Comparison of ENCODE assay signal across 13 cellular contexts in genomic region chr15:99845009-99845408, GRCh38.
DNase-seq lines count a peak whose midpoint lies in the region; ATAC-seq, FAIRE-seq and TF ChIP-seq lines count a peak whose summit lies in the region.
"Had no signal": no experiment of that assay in that cellular context is flagged by ENCODE, and none has a peak within 500 bp of the region (broad histone marks: within the 10 kb centered on the region; RNA-seq: fewer than 3 reads in every experiment).

No MANE protein-coding gene starts in this region.

- H3K27ac ChIP-seq in uterus, result no peak overlapping the region
- H3K27ac ChIP-seq: heart left ventricle, KMS-11, SK-N-MC had no signal

- TF ChIP-seq CTCF in uterus (IDR thresholded peaks at IDR 0.05), result no peak

- no peaks in the 10 kb centered on the region for H3K27me3 ChIP-seq in uterus
- H3K27me3 ChIP-seq: heart left ventricle had no signal

- no peak for TF ChIP-seq POLR2A in uterus (IDR thresholded peaks at IDR 0.05)

- no peak overlapping the region for H3K4me3 ChIP-seq in uterus
- H3K4me3 ChIP-seq: heart left ventricle, SK-N-MC had no signal

- H3K27me3 Mint-ChIP-seq in activated T-helper 2 cell treated with anti-CD3 and anti-CD28 coated beads, Interferon-gamma antibody, Interleukin-2, Interleukin-4, amounts not matched to agents 10 μg/mL and 5 μg/mL and 100 μg/mL, durations not matched to agents 14 hours and 24 hours and 36 hours (ENCODE audit: low read depth), result no peaks in the 10 kb centered on the region

- no peaks in the 10 kb centered on the region for H3K4me1 ChIP-seq in uterus
- H3K4me1 ChIP-seq: heart left ventricle had no signal

- H3K27ac Mint-ChIP-seq in activated T-helper 2 cell treated with anti-CD3 and anti-CD28 coated beads, Interferon-gamma antibody, Interleukin-2, Interleukin-4, amounts not matched to agents 10 μg/mL and 5 μg/mL and 100 μg/mL, durations not matched to agents 14 hours and 24 hours and 36 hours, result peak overlapping the region; percentile 76
- H3K27ac Mint-ChIP-seq: CD14-positive monocyte had no signal

- ATAC-seq in HG02884 (IDR thresholded peaks at IDR 0.05; ENCODE audit: unreplicated experiment), result peak; percentile 71
- ATAC-seq: heart left ventricle, right cardiac atrium had no signal

- no peaks in the 10 kb centered on the region for H3K9me3 Mint-ChIP-seq in activated T-helper 2 cell treated with anti-CD3 and anti-CD28 coated beads, Interferon-gamma antibody, Interleukin-2, Interleukin-4, amounts not matched to agents 10 μg/mL and 5 μg/mL and 100 μg/mL, durations not matched to agents 14 hours and 24 hours and 36 hours

- peaks cover 25% of the 10 kb centered on the region for H3K4me1 Mint-ChIP-seq in activated T-helper 2 cell treated with anti-CD3 and anti-CD28 coated beads, Interferon-gamma antibody, Interleukin-2, Interleukin-4, amounts not matched to agents 10 μg/mL and 5 μg/mL and 100 μg/mL, durations not matched to agents 14 hours and 24 hours and 36 hours (ENCODE audit: low read depth)
- H3K4me1 Mint-ChIP-seq: CD14-positive monocyte had no signal

- no peaks in the 10 kb centered on the region for H3K9me3 ChIP-seq in uterus
- H3K9me3 ChIP-seq: heart left ventricle had no signal

- H3K4me3 Mint-ChIP-seq in activated T-helper 2 cell treated with anti-CD3 and anti-CD28 coated beads, Interferon-gamma antibody, Interleukin-2, Interleukin-4, amounts not matched to agents 10 μg/mL and 5 μg/mL and 100 μg/mL, durations not matched to agents 14 hours and 24 hours and 36 hours (ENCODE audit: low read depth), result no peak overlapping the region
- H3K4me3 Mint-ChIP-seq: CD14-positive monocyte had no signal

- FAIRE-seq in urothelium cell line (lab: Jason Lieb, UNC), result no peak

- no peaks in the 10 kb centered on the region for H3K36me3 Mint-ChIP-seq in activated T-helper 2 cell treated with anti-CD3 and anti-CD28 coated beads, Interferon-gamma antibody, Interleukin-2, Interleukin-4, amounts not matched to agents 10 μg/mL and 5 μg/mL and 100 μg/mL, durations not matched to agents 14 hours and 24 hours and 36 hours (ENCODE audit: low read depth)
- H3K36me3 Mint-ChIP-seq: CD14-positive monocyte had no signal

- intact Hi-C loops in activated T-helper 2 cell treated with anti-CD3 and anti-CD28 coated beads, Interferon-gamma antibody, Interleukin-2, Interleukin-4, amounts not matched to agents 10 μg/mL and 5 μg/mL and 100 μg/mL, durations not matched to agents 14 hours and 24 hours and 36 hours (cut with micrococcal nuclease), result loop anchor here (1.0 kb wide), 1 partner anchor 19 kb away; no protein-coding TSS in a partner anchor
- intact Hi-C loops in uterus (cut with DNase I; ENCODE audit: low total_unique reads), result no loop called here

- H3K36me3 ChIP-seq in uterus, result no peaks in the 10 kb centered on the region
- H3K36me3 ChIP-seq: heart left ventricle had no signal

- DNase-seq in stimulated activated CD4-positive, alpha-beta T cell treated with anti-CD3 and anti-CD28 coated beads, Interleukin-4, amount 100 ng/mL, for 24 hours, result peak; percentile 9
- DNase-seq in stimulated activated CD4-positive, alpha-beta T cell treated with anti-CD3 and anti-CD28 coated beads, Interleukin-2, amount 100 ng/mL, for 24 hours, result no peak
- no peak for DNase-seq in activated T-helper 2 cell treated with anti-CD3 and anti-CD28 coated beads, Interferon-gamma antibody, Interleukin-2, Interleukin-4, amounts not matched to agents 10 μg/mL and 5 μg/mL and 100 μg/mL, durations not matched to agents 14 hours and 24 hours and 36 hours (ENCODE audit: low spot score)
- DNase-seq in urothelium cell line (ENCODE audit: low spot score) (peak; percentile 4), cortex of kidney (lab: John Stamatoyannopoulos, UW) (no peak), C1 segment of cervical spinal cord (lab: John Stamatoyannopoulos, UW) (no peak), uterus (no peak)
- DNase-seq: heart left ventricle, right cardiac atrium had no signal

Comparison
In these comparisons a context has a peak if more than half of its experiments do, and no peak if none do; other contexts are left out.
1. DNase-seq: peak in stimulated activated CD4-positive, alpha-beta T cell treated with anti-CD3 and anti-CD28 coated beads, Interleukin-4, amount 100 ng/mL, for 24 hours (single experiment) and urothelium cell line (single experiment); none in stimulated activated CD4-positive, alpha-beta T cell treated with anti-CD3 and anti-CD28 coated beads, Interleukin-2, amount 100 ng/mL, for 24 hours (0 of 2), activated T-helper 2 cell treated with anti-CD3 and anti-CD28 coated beads, Interferon-gamma antibody, Interleukin-2, Interleukin-4, amounts not matched to agents 10 μg/mL and 5 μg/mL and 100 μg/mL, durations not matched to agents 14 hours and 24 hours and 36 hours (single experiment), cortex of kidney (single experiment), C1 segment of cervical spinal cord (0 of 14) and uterus (0 of 2).